In genomic region chr13:39602277-39602613, GRCh38 we compare ENCODE assay signal across 8 cellular contexts. TPM values are rescaled to one million over a fixed set of nuclear protein-coding genes. Genes with fewer than 3 reads are reported as not detected.
DNase-seq lines count a peak whose midpoint lies in the region; ATAC-seq and TF ChIP-seq lines count a peak whose summit lies in the region.

No MANE protein-coding gene starts in this region.

- peak; percentile 23 for ATAC-seq in GM21737 (IDR thresholded peaks at IDR 0.05; ENCODE audit: unreplicated experiment)

- peaks cover 13 to 30% of the 10 kb centered on the region in 2 donors for H3K27me3 ChIP-seq in duodenal mucosa (ENCODE audit: control insufficient read depth in 1 of 2, insufficient read depth in 2 of 2, low read length in 2 of 2)
- H3K27me3 ChIP-seq in neural progenitor cell, result peaks cover 46% of the 10 kb centered on the region

- H3K36me3 ChIP-seq in duodenal mucosa (ENCODE audit: control insufficient read depth in 1 of 2, insufficient read depth in 2 of 2, low read length in 2 of 2), result no peaks in the 10 kb centered on the region
- H3K36me3 ChIP-seq in neural progenitor cell, result no peaks in the 10 kb centered on the region

- peaks cover 7% of the 10 kb centered on the region for H3F3A ChIP-seq in neural progenitor cell (ENCODE audit: low read depth)

- H3K79me2 ChIP-seq in neural progenitor cell (ENCODE audit: low read depth), result no peaks in the 10 kb centered on the region

- H3K27ac Mint-ChIP-seq in neural progenitor cell, result peak overlapping the region; percentile 89

- H3K9ac ChIP-seq in duodenal mucosa (ENCODE audit: low read depth in 1 of 2, low read length in 2 of 2), result peak overlapping the region; percentile 27 to 40
- no peak overlapping the region for H3K9ac ChIP-seq in neural progenitor cell

- H3K4me3 ChIP-seq in duodenal mucosa (ENCODE audit: low read depth in 1 of 2, low read length in 2 of 2), result peak overlapping the region; percentile 68 to 76
- H3K4me3 ChIP-seq in neural progenitor cell, result peak overlapping the region; percentile 84

- H3K9me3 Mint-ChIP-seq in neural progenitor cell, result no peaks in the 10 kb centered on the region

- no peaks in the 10 kb centered on the region for H4K20me1 ChIP-seq in neural progenitor cell (ENCODE audit: low read depth)

- H3K9me3 ChIP-seq in duodenal mucosa (ENCODE audit: control insufficient read depth in 1 of 2, low read length in 2 of 2) (no peaks in the 10 kb centered on the region), neural progenitor cell (ENCODE audit: low read depth) (no peaks in the 10 kb centered on the region)

- peaks cover 55% of the 10 kb centered on the region for H3K4me1 Mint-ChIP-seq in neural progenitor cell

- H3K27me3 Mint-ChIP-seq in neural progenitor cell (ENCODE audit: insufficient read depth, low read depth), result peaks cover 3% of the 10 kb centered on the region

- H3K27ac ChIP-seq in duodenal mucosa (ENCODE audit: low read depth, low read length) (peak overlapping the region; percentile 44), neural progenitor cell (no peak overlapping the region)

- H3K36me3 Mint-ChIP-seq in neural progenitor cell, result peaks cover 13% of the 10 kb centered on the region

- H3K4me1 ChIP-seq in duodenal mucosa (ENCODE audit: control insufficient read depth in 1 of 2, insufficient read depth in 2 of 2, low read length in 2 of 2) (peaks cover 0 to 9% of the 10 kb centered on the region in 2 donors), neural progenitor cell (no peaks in the 10 kb centered on the region)

- DNase-seq in GM13977 (ENCODE audit: low spot score) (peak; percentile 47), LoVo (ENCODE audit: low spot score) (peak; percentile 21), neural progenitor cell (ENCODE audit: low spot score) (no peak), NCI-H526 (lab: John Stamatoyannopoulos, UW) (no peak), ureter (ENCODE audit: low spot score) (no peak), glomerular visceral epithelial cell (ENCODE audit: extremely low spot score) (no peak)

- in situ Hi-C loops in GM13977 (cut with MboI; ENCODE audit: low pct_unique_long_range_greater_than_20kb, low sequenced_read_pairs, unreplicated experiment), result loop anchor here (25.0 kb wide), 2 partner anchors 465 to 540 kb away; no protein-coding TSS in a partner anchor

- TF ChIP-seq CTCF in GM13977 (IDR thresholded peaks at IDR 0.05; ENCODE audit: extremely low read depth, insufficient read depth, missing control alignments) (no peak), neural progenitor cell (IDR thresholded peaks at IDR 0.05) (no peak)

- H2AFZ ChIP-seq in neural progenitor cell (replicated peaks), result peak overlapping the region; percentile 99

- peak overlapping the region; percentile 92 for H3K4me2 ChIP-seq in neural progenitor cell

- peak overlapping the region; percentile 96 for H3K4me3 Mint-ChIP-seq in neural progenitor cell

RNA-seq across cellular contexts. Expression of gene LHFPL6, which starts 0.7 kb away (rescaled TPM):
- total RNA-seq in neural progenitor cell (ENCODE audit: low replicate concordance) (1.7 and 3.0 TPM in 2 replicates), ureter (49.1 TPM)

RNA-seq across cellular contexts. Expression of gene COG6, which starts 53.2 kb away (rescaled TPM):
- total RNA-seq in neural progenitor cell (ENCODE audit: low replicate concordance) (18.9 and 33.1 TPM in 2 replicates), ureter (30.4 TPM)

Comparison
In these comparisons a context has a peak if more than half of its experiments do, and no peak if none do; other contexts are left out.
1. DNase-seq: peak in GM13977 (single experiment) and LoVo (single experiment); none in neural progenitor cell (single experiment), NCI-H526 (0 of 2), ureter (single experiment) and glomerular visceral epithelial cell (single experiment).
2. RNA of gene LHFPL6, which starts 0.7 kb away (total RNA-seq): 49.1 TPM in ureter (single experiment); 1.7 to 3.0 TPM in neural progenitor cell; every median in the first group is over 10 times any median in the second.